ENCODE assay signal across 8 cellular contexts in genomic region chr12:48865441-48866290, GRCh38. TPM values are rescaled to one million over a fixed set of nuclear protein-coding genes. Genes with fewer than 3 reads are reported as not detected.
DNase-seq lines count a peak whose midpoint lies in the region; ATAC-seq and TF ChIP-seq lines count a peak whose summit lies in the region.

TSS of gene RND1 (minus strand) at chr12:48865870. CDS start at chr12:48865767, 103 bp downstream.

- no peaks in the 10 kb centered on the region for H3K36me3 Mint-ChIP-seq in activated naive CD8-positive, alpha-beta T cell treated with anti-CD3 and anti-CD28 coated beads, Interleukin-2, amount 50 U/mL, for 24 hours (ENCODE audit: low read depth)

- no peaks in the 10 kb centered on the region for H3K9me3 ChIP-seq in ovary
- no peaks in the 10 kb centered on the region for H3K9me3 ChIP-seq in tibial artery

- peak; percentile 97 for DNase-seq in GM12865 (ENCODE audit: low read depth)
- DNase-seq in NCI-H1105 (lab: John Stamatoyannopoulos, UW): peak; percentile 74
- DNase-seq in SKM-1 treated with dmso at 0.1 percent for 144 hours (lab: John Stamatoyannopoulos, UW; ENCODE audit: unreplicated experiment): peak; percentile 58
- peak; percentile 83 for DNase-seq in activated naive CD8-positive, alpha-beta T cell treated with anti-CD3 and anti-CD28 coated beads, Interleukin-2, amount 50 U/mL, for 24 hours
- DNase-seq in Right ventricle myocardium superior: peak; percentile 90
- DNase-seq in ovary: peak; percentile 82 to 92 (median 86)
- DNase-seq in tibial artery: peak; percentile 92 to 95

- H3K9me3 Mint-ChIP-seq in activated naive CD8-positive, alpha-beta T cell treated with anti-CD3 and anti-CD28 coated beads, Interleukin-2, amount 50 U/mL, for 24 hours: no peaks in the 10 kb centered on the region

- no peaks in the 10 kb centered on the region for H3K27me3 ChIP-seq in ovary
- peaks cover 0 to 30% of the 10 kb centered on the region in 2 donors for H3K27me3 ChIP-seq in tibial artery

- peak within 1 kb of the TSS; percentile 85 for H3K4me3 Mint-ChIP-seq in activated naive CD8-positive, alpha-beta T cell treated with anti-CD3 and anti-CD28 coated beads, Interleukin-2, amount 50 U/mL, for 24 hours

- peaks cover 28% of the 10 kb centered on the region for H3K27me3 Mint-ChIP-seq in activated naive CD8-positive, alpha-beta T cell treated with anti-CD3 and anti-CD28 coated beads, Interleukin-2, amount 50 U/mL, for 24 hours

- peaks cover 24% of the 10 kb centered on the region for H3K4me1 Mint-ChIP-seq in activated naive CD8-positive, alpha-beta T cell treated with anti-CD3 and anti-CD28 coated beads, Interleukin-2, amount 50 U/mL, for 24 hours

- intact Hi-C loops in Right ventricle myocardium superior (cut with DNase I): no loop called here
- intact Hi-C loops in ovary (cut with DNase I): loop anchor here in 1 of 4 donors (10.0 kb wide), 1 partner anchor 129 kb away; the partner anchor contains the start of gene DDN
- intact Hi-C loops in tibial artery (cut with DNase I; ENCODE audit: low total_unique reads): loop anchor here (10.0 kb wide), 1 partner anchor 119 kb away; no protein-coding TSS in a partner anchor

- H3K27ac Mint-ChIP-seq in activated naive CD8-positive, alpha-beta T cell treated with anti-CD3 and anti-CD28 coated beads, Interleukin-2, amount 50 U/mL, for 24 hours: peak within 1 kb of the TSS; percentile 59

- WGBS in ovary, 3 donors: 1 to 3% (median 2%) methylated on average over 29 to 30 of the region's 30 CpGs

- TF ChIP-seq CTCF in GM12865 (IDR thresholded peaks at IDR 0.05; ENCODE audit: insufficient read depth, low read depth, low read length, missing control alignments) (no peak), ovary (IDR thresholded peaks at IDR 0.05) (no peak), tibial artery (IDR thresholded peaks at IDR 0.05) (no peak)

- TF ChIP-seq EP300 in ovary (IDR thresholded peaks at IDR 0.05): no peak

- H3K36me3 ChIP-seq in ovary: no peaks in the 10 kb centered on the region
- H3K36me3 ChIP-seq in tibial artery: no peaks in the 10 kb centered on the region

- H3K4me1 ChIP-seq in ovary (ENCODE audit: insufficient read depth): peaks cover 2% of the 10 kb centered on the region
- H3K4me1 ChIP-seq in tibial artery: peaks cover 0 to 12% (median 9%) of the 10 kb centered on the region in 4 donors

- no peak within 1 kb of the TSS for H3K27ac ChIP-seq in ovary
- H3K27ac ChIP-seq in tibial artery: peak within 1 kb of the TSS; percentile 41 to 48

- H3K4me3 ChIP-seq in GM12865 (ENCODE audit: low read depth, low read length): peak within 1 kb of the TSS; percentile 74
- H3K4me3 ChIP-seq in ovary: peak within 1 kb of the TSS; percentile 55
- H3K4me3 ChIP-seq in tibial artery: peak within 1 kb of the TSS; percentile 56 to 69

- peak; percentile 94 for ATAC-seq in HG02642 (IDR thresholded peaks at IDR 0.05; ENCODE audit: poor library complexity, unreplicated experiment)
- peak; percentile 92 for ATAC-seq in activated naive CD8-positive, alpha-beta T cell treated with anti-CD3 and anti-CD28 coated beads, Interleukin-2, amount 50 U/mL, for 24 hours
- peak; percentile 99 for ATAC-seq in Right ventricle myocardium superior (ENCODE audit: poor library complexity)

- TF ChIP-seq POLR2A in ovary (IDR thresholded peaks at IDR 0.05): peak; percentile 91

RNA-seq across cellular contexts. Expression of gene RND1, which starts in this region (rescaled TPM):
- total RNA-seq in Right ventricle myocardium superior (0.11 TPM), ovary (1 to 10 TPM in 1 of 7 donors, under 1 TPM in 6; 0.23 to 3.8 (median 0.38) TPM)
- 1 to 10 TPM; 1.2 to 2.1 TPM for polyA plus RNA-seq in ovary

Comparison
In these comparisons a context has a peak if more than half of its experiments do, and no peak if none do; other contexts are left out.
1. Peak in DNase-seq and ATAC-seq in Right ventricle myocardium superior; RNA of the gene not detected or under 1 TPM.
2. H3K27ac ChIP-seq: peak in tibial artery (2 of 2); none in ovary (0 of 2).
3. Peak in every context shown above with its lines, with median percentiles within 50 percentile points of each other: DNase-seq, H3K4me3 ChIP-seq and ATAC-seq.